Comparison of ENCODE assay signal across 8 cellular contexts in the genomic region with DNA sequence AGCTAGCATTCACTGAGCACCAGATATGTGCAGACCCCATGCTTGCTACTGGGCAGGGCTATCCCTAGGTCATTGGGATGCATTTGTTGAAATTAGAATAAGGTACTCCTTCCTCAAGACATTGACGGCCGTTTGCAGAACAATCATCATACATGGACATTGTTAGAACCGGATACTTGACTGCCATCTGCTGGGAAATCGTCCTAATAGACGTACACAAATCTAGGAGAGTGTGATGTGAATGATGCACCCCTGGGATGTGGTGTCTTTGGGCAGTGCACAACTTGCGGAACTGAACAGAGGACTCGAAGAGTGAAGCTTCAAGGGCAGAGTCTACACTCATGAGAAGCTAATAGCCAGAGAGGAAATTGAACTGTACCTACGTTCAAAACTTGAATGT. TPM values are rescaled to one million over a fixed set of nuclear protein-coding genes. Genes with fewer than 3 reads are reported as not detected.
DNase-seq lines count a peak whose midpoint lies in the region; ATAC-seq and TF ChIP-seq lines count a peak whose summit lies in the region.

No MANE protein-coding gene starts in this region.

- H3K36me3 ChIP-seq in ovary = no peaks in the 10 kb centered on the region

- H3K4me1 ChIP-seq in ovary (ENCODE audit: insufficient read depth) = no peaks in the 10 kb centered on the region

- H3K9me3 ChIP-seq in ovary = no peaks in the 10 kb centered on the region

- H3K27me3 Mint-ChIP-seq in HFFc6 (ENCODE audit: insufficient read depth) = peaks cover 4% of the 10 kb centered on the region

- ATAC-seq in GM19397 (IDR thresholded peaks at IDR 0.05; ENCODE audit: unreplicated experiment) (no peak), GM21786 (IDR thresholded peaks at IDR 0.05; ENCODE audit: unreplicated experiment) (no peak)

- no peaks in the 10 kb centered on the region for H3K27me3 ChIP-seq in ovary

- intact Hi-C loops in ovary (cut with DNase I) = loop anchor here in 2 of 4 donors (10.0 kb wide), 2 partner anchors 303 to 413 kb away; no protein-coding TSS in a partner anchor

- peak; percentile 10 for DNase-seq in DMS 273 treated with DMSO at 0.1 percent for 48 hours (lab: John Stamatoyannopoulos, UW)
- peak; percentile 48 for DNase-seq in HFFc6
- DNase-seq in SHP77 (lab: John Stamatoyannopoulos, UW) = peak; percentile 43 to 50
- DNase-seq in fibroblast of the aortic adventitia (ENCODE audit: low read depth) = peak; percentile 62
- no peak for DNase-seq in ovary
- no peak for DNase-seq in HK-2 (ENCODE audit: unreplicated experiment)

- peak; percentile 65 for TF ChIP-seq CTCF in HFFc6 (IDR thresholded peaks at IDR 0.05)
- TF ChIP-seq CTCF in fibroblast of the aortic adventitia (IDR thresholded peaks at IDR 0.05; ENCODE audit: insufficient read depth, low read length) = peak; percentile 46
- TF ChIP-seq CTCF in ovary (IDR thresholded peaks at IDR 0.05) = no peak

- no peak for TF ChIP-seq POLR2A in ovary (IDR thresholded peaks at IDR 0.05)

- TF ChIP-seq EP300 in ovary (IDR thresholded peaks at IDR 0.05) = no peak

- H3K27ac ChIP-seq in ovary = no peak overlapping the region

- H3K4me1 Mint-ChIP-seq in HFFc6 (ENCODE audit: low read depth) = no peaks in the 10 kb centered on the region

- 27 to 31% (median 30%) methylated on average over 8 of the region's 8 CpGs for WGBS in ovary, 3 donors

- no peak overlapping the region for H3K27ac Mint-ChIP-seq in HFFc6

- no peak overlapping the region for H3K4me3 ChIP-seq in fibroblast of the aortic adventitia (ENCODE audit: low read depth, low read length)
- H3K4me3 ChIP-seq in ovary = no peak overlapping the region

- no peaks in the 10 kb centered on the region for H3K36me3 Mint-ChIP-seq in HFFc6 (ENCODE audit: low read depth)

- H3K9me3 Mint-ChIP-seq in HFFc6 = no peaks in the 10 kb centered on the region

- H3K4me3 Mint-ChIP-seq in HFFc6 = no peak overlapping the region

RNA-seq across cellular contexts. Expression of a gene that starts 35.9 kb away (rescaled TPM):
- total RNA-seq in HFFc6 (2021; fragmentation: NEBNext Ultra II Directional; extraction: Animal tissue kit (Norgen Biotek cat#: 25700)) = under 1 TPM in 1 of 6 experiments, not detected in 5; 0.02 TPM
- total RNA-seq in fibroblast of the aortic adventitia (ENCODE audit: low replicate concordance) (0.08 TPM in 1 of 2 replicates, not detected in the other), ovary (under 1 TPM in 2 of 7 donors, not detected in 5; 0.02 to 0.23 TPM)
- polyA plus RNA-seq in ovary = under 1 TPM; 0.03 to 0.16 TPM

Comparison
In these comparisons a context has a peak if more than half of its experiments do, and no peak if none do; other contexts are left out.
1. DNase-seq: peak in DMS 273 treated with DMSO at 0.1 percent for 48 hours (single experiment), HFFc6 (single experiment), SHP77 (2 of 2) and fibroblast of the aortic adventitia (single experiment); none in ovary (0 of 5) and HK-2 (single experiment).
2. CTCF ChIP-seq: peak in HFFc6 (single experiment) and fibroblast of the aortic adventitia (single experiment); none in ovary (0 of 3).